ENCODE assay signal across 7 cellular contexts in the genomic region with DNA sequence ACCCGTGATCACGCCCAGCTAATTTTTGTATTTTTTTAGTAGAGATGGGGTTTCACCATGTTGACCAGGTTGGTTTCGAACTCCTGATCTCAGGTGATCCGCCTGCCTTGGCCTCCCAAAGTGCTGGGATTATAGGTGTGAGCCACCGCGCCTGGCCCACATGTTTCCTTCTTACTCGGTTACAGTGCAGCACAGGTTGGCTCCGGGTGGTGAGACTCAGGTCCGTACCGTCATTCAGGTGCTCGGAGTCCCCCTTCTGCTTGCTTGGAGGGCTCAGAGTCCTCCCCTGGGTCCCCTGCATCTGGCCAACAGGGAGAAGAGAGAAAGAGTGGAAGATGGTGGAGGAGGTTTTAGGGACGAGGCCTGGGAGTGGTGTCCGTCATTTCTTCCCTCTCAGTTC. TPM values are rescaled to one million over a fixed set of nuclear protein-coding genes. Genes with fewer than 3 reads are reported as not detected.
"Had no signal": no experiment of that assay in that cellular context is flagged by ENCODE, and none has a peak within 500 bp of the region (broad histone marks: within the 10 kb centered on the region; RNA-seq: fewer than 3 reads in every experiment).

No MANE protein-coding gene starts in this region.

RNA-seq across cellular contexts. Expression of a gene that starts 2.4 kb away (rescaled TPM):
- total RNA-seq: M059J, OCI-LY7, PC-9, RPMI7951, SJCRH30, SK-MEL-5 had no signal

RNA-seq across cellular contexts. Expression of a gene that starts 23.7 kb away (rescaled TPM):
- total RNA-seq: K562, M059J, OCI-LY7, PC-9, RPMI7951, SJCRH30, SK-MEL-5 had no signal
- polyA plus RNA-seq: K562 had no signal
